In genomic region chr2:207156451-207157161, GRCh38 we compare ENCODE assay signal across 1 cellular context.
TF ChIP-seq lines count a peak whose summit lies in the region.

No MANE protein-coding gene starts in this region.

TF ChIP-seq in GM12878, 131 proteins besides CTCF, POLR2A, EP300 and RAD21 (continued from another document):
- TF ChIP-seq MYC (IDR thresholded peaks at IDR 0.05; ENCODE audit: insufficient read depth, insufficient read length, insufficient replicate concordance, low read length, severe bottlenecking) (no peak), BMI1 (IDR thresholded peaks at IDR 0.05; ENCODE audit: borderline replicate concordance) (no peak), RELB (IDR thresholded peaks at IDR 0.05; ENCODE audit: low read depth) (no peak), E4F1 (IDR thresholded peaks at IDR 0.05; ENCODE audit: borderline replicate concordance, partially characterized antibody) (no peak)
